ENCODE assay signal across 36 cellular contexts in genomic region chr9:96246267-96246671, GRCh38. TPM values are rescaled to one million over a fixed set of nuclear protein-coding genes. Genes with fewer than 3 reads are reported as not detected.
"Had no signal": no experiment of that assay in that cellular context is flagged by ENCODE, and none has a peak within 500 bp of the region (broad histone marks: within the 10 kb centered on the region; RNA-seq: fewer than 3 reads in every experiment).

No MANE protein-coding gene starts in this region.

- DNase-seq: activated B cell treated with CpG ODN at 0.5 μM for 24 hours; activated CD4-positive, alpha-beta memory T cell treated with anti-CD3 and anti-CD28 coated beads for 36 hours; activated CD4-positive, alpha-beta T cell treated with anti-CD3 and anti-CD28 coated beads for 48 hours; activated CD8-positive, alpha-beta memory T cell treated with anti-CD3 and anti-CD28 coated beads, Interleukin-2, amount 10 ng/mL, durations not matched to agents 7 days and 5 days; activated CD8-positive, alpha-beta memory T cell treated with anti-CD3 and anti-CD28 coated beads, Interleukin-2, amount 50 U/mL, for 4 hours; activated CD8-positive, alpha-beta T cell treated with anti-CD3 and anti-CD28 coated beads, Interleukin-2, amount 10 ng/mL, durations not matched to agents 7 days and 5 days; activated effector memory CD4-positive, alpha-beta T cell treated with anti-CD3 and anti-CD28 coated beads, Interleukin-2, amount 50 U/mL, for 16 hours; activated naive CD4-positive, alpha-beta T cell treated with anti-CD3 and anti-CD28 coated beads for 36 hours; activated naive CD8-positive, alpha-beta T cell treated with anti-CD3 and anti-CD28 coated beads for 36 hours; activated naive CD8-positive, alpha-beta T cell treated with anti-CD3 and anti-CD28 coated beads, Interleukin-2, amount 50 U/mL, for 24 hours; activated T-cell treated with anti-CD3 and anti-CD28 coated beads, Interleukin-2, amount 50 U/mL, for 1 hour; activated T-cell treated with anti-CD3 and anti-CD28 coated beads, Interleukin-2, amount 50 U/mL, for 48 hours; brain microvascular endothelial cell; dorsolateral prefrontal cortex; effector memory CD4-positive, alpha-beta T cell; erythroblast; foreskin keratinocyte; gastrocnemius medialis; glutamatergic neuron; T-helper 2 cell had no signal

- H3K36me3 Mint-ChIP-seq: activated CD4-positive, alpha-beta memory T cell treated with anti-CD3 and anti-CD28 coated beads for 36 hours; activated naive CD4-positive, alpha-beta T cell treated with anti-CD3 and anti-CD28 coated beads, Interleukin-2, amount 50 U/mL, for 24 hours; activated naive CD8-positive, alpha-beta T cell treated with anti-CD3 and anti-CD28 coated beads for 36 hours had no signal

- H3K36me3 ChIP-seq: adrenal gland, ascending aorta, brain microvascular endothelial cell, esophagus muscularis mucosa, gastrocnemius medialis had no signal

- FAIRE-seq: bronchial epithelial cell, TTC549 had no signal

- H3K4me1 Mint-ChIP-seq: activated B cell treated with CpG ODN at 0.5 μM for 24 hours; activated naive CD4-positive, alpha-beta T cell treated with anti-CD3 and anti-CD28 coated beads, Interleukin-2, amount 50 U/mL, for 24 hours had no signal

- H3K27ac Mint-ChIP-seq: activated B cell treated with CpG ODN at 0.5 μM for 24 hours; activated CD4-positive, alpha-beta memory T cell treated with anti-CD3 and anti-CD28 coated beads for 36 hours; activated CD8-positive, alpha-beta memory T cell treated with anti-CD3 and anti-CD28 coated beads, Interleukin-2, amount 10 ng/mL, durations not matched to agents 7 days and 5 days; activated CD8-positive, alpha-beta T cell treated with anti-CD3 and anti-CD28 coated beads, Interleukin-2, amount 10 ng/mL, durations not matched to agents 7 days and 5 days; activated naive CD4-positive, alpha-beta T cell treated with anti-CD3 and anti-CD28 coated beads, Interleukin-2, amount 50 U/mL, for 24 hours; activated naive CD8-positive, alpha-beta T cell treated with anti-CD3 and anti-CD28 coated beads for 36 hours; activated naive CD8-positive, alpha-beta T cell treated with anti-CD3 and anti-CD28 coated beads, Interleukin-2, amount 50 U/mL, for 24 hours; activated T-helper 1 cell treated with anti-CD3 and anti-CD28 coated beads, Interleukin-12 subunit alpha, Interleukin-12 subunit beta, Interleukin-2, Interleukin-4 antibody, amounts not matched to agents 30 ng/mL and 10 ng/mL and 1 ng/mL, durations not matched to agents 14 hours and 24 hours and 36 hours; activated T-helper 2 cell treated with anti-CD3 and anti-CD28 coated beads, Interferon-gamma antibody, Interleukin-2, Interleukin-4, amounts not matched to agents 10 μg/mL and 5 μg/mL and 100 μg/mL, durations not matched to agents 14 hours and 24 hours and 36 hours; dendritic cell treated with granulocyte-macrophage colony-stimulating factor and Interleukin-4, amounts not matched to agents 40 ng/mL and 50 ng/mL, for 4 days had no signal

- H3K4me3 Mint-ChIP-seq: activated B cell treated with CpG ODN at 0.5 μM for 24 hours; activated CD4-positive, alpha-beta memory T cell treated with anti-CD3 and anti-CD28 coated beads for 36 hours; activated CD8-positive, alpha-beta memory T cell treated with anti-CD3 and anti-CD28 coated beads, Interleukin-2, amount 10 ng/mL, durations not matched to agents 7 days and 5 days; activated CD8-positive, alpha-beta T cell treated with anti-CD3 and anti-CD28 coated beads, Interleukin-2, amount 10 ng/mL, durations not matched to agents 7 days and 5 days; activated naive CD4-positive, alpha-beta T cell treated with anti-CD3 and anti-CD28 coated beads for 36 hours; activated naive CD4-positive, alpha-beta T cell treated with anti-CD3 and anti-CD28 coated beads, Interleukin-2, amount 50 U/mL, for 24 hours; activated naive CD8-positive, alpha-beta T cell treated with anti-CD3 and anti-CD28 coated beads for 36 hours; activated naive CD8-positive, alpha-beta T cell treated with anti-CD3 and anti-CD28 coated beads, Interleukin-2, amount 50 U/mL, for 24 hours; activated T-helper 1 cell treated with anti-CD3 and anti-CD28 coated beads, Interleukin-12 subunit alpha, Interleukin-12 subunit beta, Interleukin-2, Interleukin-4 antibody, amounts not matched to agents 30 ng/mL and 10 ng/mL and 1 ng/mL, durations not matched to agents 14 hours and 24 hours and 36 hours; central memory CD8-positive, alpha-beta T cell; dendritic cell treated with granulocyte-macrophage colony-stimulating factor and Interleukin-4, amounts not matched to agents 40 ng/mL and 50 ng/mL, for 4 days had no signal

- H3K9me3 Mint-ChIP-seq: activated B cell treated with CpG ODN at 0.5 μM for 24 hours; activated CD4-positive, alpha-beta memory T cell treated with anti-CD3 and anti-CD28 coated beads for 36 hours; activated naive CD4-positive, alpha-beta T cell treated with anti-CD3 and anti-CD28 coated beads for 36 hours; activated naive CD4-positive, alpha-beta T cell treated with anti-CD3 and anti-CD28 coated beads, Interleukin-2, amount 50 U/mL, for 24 hours; activated naive CD8-positive, alpha-beta T cell treated with anti-CD3 and anti-CD28 coated beads, Interleukin-2, amount 50 U/mL, for 24 hours; activated T-helper 1 cell treated with anti-CD3 and anti-CD28 coated beads, Interleukin-12 subunit alpha, Interleukin-12 subunit beta, Interleukin-2, Interleukin-4 antibody, amounts not matched to agents 30 ng/mL and 10 ng/mL and 1 ng/mL, durations not matched to agents 14 hours and 24 hours and 36 hours; activated T-helper 2 cell treated with anti-CD3 and anti-CD28 coated beads, Interferon-gamma antibody, Interleukin-2, Interleukin-4, amounts not matched to agents 10 μg/mL and 5 μg/mL and 100 μg/mL, durations not matched to agents 14 hours and 24 hours and 36 hours; central memory CD8-positive, alpha-beta T cell; dendritic cell treated with granulocyte-macrophage colony-stimulating factor and Interleukin-4, amounts not matched to agents 40 ng/mL and 50 ng/mL, for 4 days had no signal

- H3K4me1 ChIP-seq: adrenal gland, ascending aorta, esophagus muscularis mucosa, gastrocnemius medialis had no signal

- H3K27me3 ChIP-seq: adrenal gland, ascending aorta, brain microvascular endothelial cell, dorsolateral prefrontal cortex, gastrocnemius medialis had no signal

- H3K4me3 ChIP-seq: adrenal gland, ascending aorta, coronary artery, dorsolateral prefrontal cortex, esophagus muscularis mucosa, gastrocnemius medialis had no signal

- H3K9me3 ChIP-seq: adrenal gland, ascending aorta, esophagus muscularis mucosa, gastrocnemius medialis had no signal

- H3K27ac ChIP-seq: adrenal gland, ascending aorta, brain microvascular endothelial cell, coronary artery, dorsolateral prefrontal cortex, esophagus muscularis mucosa, foreskin keratinocyte, gastrocnemius medialis, VCaP had no signal

- ATAC-seq: activated CD4-positive, CD25-positive, alpha-beta regulatory T cell treated with anti-CD3 and anti-CD28 coated beads, Interleukin-2, amount 50 U/mL, for 24 hours; activated CD8-positive, alpha-beta memory T cell treated with anti-CD3 and anti-CD28 coated beads, Interleukin-2, amount 10 ng/mL, durations not matched to agents 7 days and 5 days; activated CD8-positive, alpha-beta T cell treated with anti-CD3 and anti-CD28 coated beads, Interleukin-2, amount 10 ng/mL, durations not matched to agents 7 days and 5 days; activated naive CD8-positive, alpha-beta T cell treated with anti-CD3 and anti-CD28 coated beads, Interleukin-2, amount 50 U/mL, for 24 hours; foreskin keratinocyte; gastrocnemius medialis had no signal

RNA-seq across cellular contexts. Expression of gene HSD17B3, which starts 55.7 kb away (rescaled TPM):
- total RNA-seq: activated B cell treated with CpG ODN at 0.5 μM for 24 hours; activated CD4-positive, alpha-beta memory T cell treated with anti-CD3 and anti-CD28 coated beads for 36 hours; activated CD8-positive, alpha-beta memory T cell treated with anti-CD3 and anti-CD28 coated beads for 36 hours; activated CD8-positive, alpha-beta T cell treated with anti-CD3 and anti-CD28 coated beads, Interleukin-2, amount 10 ng/mL, durations not matched to agents 7 days and 5 days; activated naive CD4-positive, alpha-beta T cell treated with anti-CD3 and anti-CD28 coated beads for 36 hours; activated naive CD8-positive, alpha-beta T cell treated with anti-CD3 and anti-CD28 coated beads for 36 hours; activated T-helper 1 cell treated with anti-CD3 and anti-CD28 coated beads, Interleukin-12 subunit alpha, Interleukin-12 subunit beta, Interleukin-2, Interleukin-4 antibody, amounts not matched to agents 30 ng/mL and 10 ng/mL and 1 ng/mL, durations not matched to agents 14 hours and 24 hours and 36 hours; activated T-helper 2 cell treated with anti-CD3 and anti-CD28 coated beads, Interferon-gamma antibody, Interleukin-2, Interleukin-4, amounts not matched to agents 10 μg/mL and 5 μg/mL and 100 μg/mL, durations not matched to agents 14 hours and 24 hours and 36 hours; ascending aorta; cerebellum; foreskin keratinocyte; gastrocnemius medialis; T-helper 1 cell treated with Interleukin-12 subunit alpha and Interleukin-12 subunit beta and Interleukin-4 antibody, amounts not matched to agents 30 ng/mL and 1 ng/mL, for 36 hours had no signal
